28 cellular contexts compared by ENCODE assay signal in the genomic region with DNA sequence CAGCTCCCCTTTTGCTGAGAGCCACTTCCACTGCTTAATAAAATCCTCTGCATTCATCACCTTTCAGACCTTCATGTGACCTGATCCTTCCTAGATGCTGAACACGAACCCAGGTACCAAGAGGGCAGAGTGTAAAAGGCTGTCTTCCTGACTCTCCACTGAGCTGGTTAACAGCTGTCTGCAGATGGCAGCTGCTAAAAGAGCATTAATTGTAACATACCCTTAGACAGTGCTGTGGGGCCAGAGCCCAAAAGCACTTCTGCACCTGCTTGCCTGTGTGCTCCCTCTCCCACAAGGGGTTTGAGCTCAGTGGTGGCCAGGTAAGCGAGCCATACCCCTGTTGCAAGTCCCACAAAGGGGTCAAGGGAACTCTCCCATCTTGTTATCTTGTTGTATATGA.
"Had no signal": no experiment of that assay in that cellular context is flagged by ENCODE, and none has a peak within 500 bp of the region (broad histone marks: within the 10 kb centered on the region; RNA-seq: fewer than 3 reads in every experiment).

No MANE protein-coding gene starts in this region.

- H3K4me3 Mint-ChIP-seq: activated CD4-positive, alpha-beta T cell treated with anti-CD3 and anti-CD28 coated beads for 36 hours; activated naive CD8-positive, alpha-beta T cell; activated T-cell treated with anti-CD3 and anti-CD28 coated beads, Interleukin-2, amount 50 U/mL, for 4 hours; natural killer cell treated with Interleukin-12 subunit alpha and Interleukin-12 subunit beta and Interleukin-15 and Interleukin-18, amount 100 ng/mL, for 72 hours had no signal

- ATAC-seq: activated CD4-positive, alpha-beta T cell treated with anti-CD3 and anti-CD28 coated beads for 36 hours; activated T-cell treated with anti-CD3 and anti-CD28 coated beads, Interleukin-2, amount 50 U/mL, for 4 hours; gastrocnemius medialis; left ventricle myocardium superior had no signal

- H3K36me3 Mint-ChIP-seq: natural killer cell treated with Interleukin-12 subunit alpha and Interleukin-12 subunit beta and Interleukin-15 and Interleukin-18, amount 100 ng/mL, for 72 hours had no signal

- H3K27me3 Mint-ChIP-seq: activated B cell treated with CpG ODN at 0.5 μM for 24 hours; activated CD4-positive, alpha-beta T cell treated with anti-CD3 and anti-CD28 coated beads for 36 hours; activated naive CD8-positive, alpha-beta T cell; natural killer cell treated with Interleukin-12 subunit alpha and Interleukin-12 subunit beta and Interleukin-15 and Interleukin-18, amount 100 ng/mL, for 72 hours; progenitor cell of endocrine pancreas had no signal

- DNase-seq: activated B cell treated with CpG ODN at 0.5 μM for 24 hours; activated CD4-positive, alpha-beta T cell treated with anti-CD3 and anti-CD28 coated beads for 36 hours; activated CD4-positive, alpha-beta T cell treated with anti-CD3 and anti-CD28 coated beads, Interleukin-2, amount 50 U/mL, for 4 hours; activated CD8-positive, alpha-beta memory T cell treated with anti-CD3 and anti-CD28 coated beads, Interleukin-2, amount 50 U/mL, for 48 hours; activated naive CD4-positive, alpha-beta T cell; activated T-cell treated with anti-CD3 and anti-CD28 coated beads, Interleukin-2, amount 50 U/mL, for 4 hours; adrenal gland; central memory CD4-positive, alpha-beta T cell; dermis blood vessel endothelial cell; effector memory CD4-positive, alpha-beta T cell; esophagus squamous epithelium; gastrocnemius medialis; head of caudate nucleus; hypothalamus; left ventricle myocardium superior; mammary epithelial cell; midbrain; retina; sigmoid colon; stimulated activated CD4-positive, alpha-beta T cell treated with anti-CD3 and anti-CD28 coated beads, Interleukin-4, amount 100 ng/mL, for 1 hour; stimulated activated naive CD4-positive, alpha-beta T cell; testis; trophoblast cell; uterus had no signal

- H3K27ac Mint-ChIP-seq: activated CD4-positive, alpha-beta T cell treated with anti-CD3 and anti-CD28 coated beads for 36 hours; activated naive CD8-positive, alpha-beta T cell; activated T-helper 2 cell treated with anti-CD3 and anti-CD28 coated beads, Interferon-gamma antibody, Interleukin-2, Interleukin-4, amounts not matched to agents 10 μg/mL and 5 μg/mL and 100 μg/mL, durations not matched to agents 14 hours and 24 hours and 36 hours; natural killer cell treated with Interleukin-12 subunit alpha and Interleukin-12 subunit beta and Interleukin-15 and Interleukin-18, amount 100 ng/mL, for 72 hours; progenitor cell of endocrine pancreas had no signal

- H3K9me3 ChIP-seq: adrenal gland, esophagus squamous epithelium, gastrocnemius medialis, sigmoid colon, testis, uterus had no signal

- H3K27me3 ChIP-seq: adrenal gland, esophagus squamous epithelium, gastrocnemius medialis, sigmoid colon, testis, uterus had no signal

- H3K36me3 ChIP-seq: adrenal gland, esophagus squamous epithelium, gastrocnemius medialis, sigmoid colon, uterus had no signal

- H3K27ac ChIP-seq: adrenal gland, esophagus squamous epithelium, gastrocnemius medialis, sigmoid colon, testis, uterus had no signal

- H3K9me3 Mint-ChIP-seq: activated B cell treated with CpG ODN at 0.5 μM for 24 hours; activated T-cell treated with anti-CD3 and anti-CD28 coated beads, Interleukin-2, amount 50 U/mL, for 4 hours; activated T-helper 2 cell treated with anti-CD3 and anti-CD28 coated beads, Interferon-gamma antibody, Interleukin-2, Interleukin-4, amounts not matched to agents 10 μg/mL and 5 μg/mL and 100 μg/mL, durations not matched to agents 14 hours and 24 hours and 36 hours; natural killer cell treated with Interleukin-12 subunit alpha and Interleukin-12 subunit beta and Interleukin-15 and Interleukin-18, amount 100 ng/mL, for 72 hours had no signal

- H3K4me3 ChIP-seq: adrenal gland, esophagus squamous epithelium, gastrocnemius medialis, sigmoid colon, testis, uterus had no signal

- H3K4me1 ChIP-seq: adrenal gland, esophagus squamous epithelium, testis, uterus had no signal
